16 cellular contexts compared by ENCODE assay signal in genomic region chr5:37771731-37772130, GRCh38.
DNase-seq lines count a peak whose midpoint lies in the region; ATAC-seq and TF ChIP-seq lines count a peak whose summit lies in the region.
"Had no signal": no experiment of that assay in that cellular context is flagged by ENCODE, and none has a peak within 500 bp of the region (broad histone marks: within the 10 kb centered on the region; RNA-seq: fewer than 3 reads in every experiment).

No MANE protein-coding gene starts in this region.

- CTCF ChIA-PET in AG04450 (lab: Charles Lee): interaction anchor here (0.5 to 1.3 kb wide), 3 partner anchors 152 to 422 kb away, joined by 3 to 6 read pairs (median 5); no protein-coding TSS in a partner anchor

- H3K27me3 ChIP-seq in AG04450 (ENCODE audit: control insufficient read depth, insufficient read depth, low read length): no peaks in the 10 kb centered on the region
- no peaks in the 10 kb centered on the region for H3K27me3 ChIP-seq in brain microvascular endothelial cell (replicated peaks)
- H3K27me3 ChIP-seq in effector memory CD4-positive, alpha-beta T cell (replicated peaks; ENCODE audit: control insufficient read depth, insufficient read depth, low read length, poor library complexity, severe bottlenecking): no peaks in the 10 kb centered on the region
- no peaks in the 10 kb centered on the region for H3K27me3 ChIP-seq in right cardiac atrium (ENCODE audit: control insufficient read depth, insufficient read depth)
- H3K27me3 ChIP-seq: BLaER1 treated with 17β-estradiol and CSF1 and Interleukin-3, amounts not matched to agents 10 nM and 100 nM had no signal

- in situ Hi-C loops in brain microvascular endothelial cell (cut with HindIII; ENCODE audit: low pct_ligation_motif_present, low sequenced_read_pairs): no loop called here

- no peaks in the 10 kb centered on the region for H3K4me1 ChIP-seq in effector memory CD4-positive, alpha-beta T cell (ENCODE audit: control insufficient read depth, insufficient read depth, low read length, poor library complexity, severe bottlenecking)
- H3K4me1 ChIP-seq in right cardiac atrium (ENCODE audit: control insufficient read depth, insufficient read depth, low read length): no peaks in the 10 kb centered on the region
- H3K4me1 ChIP-seq: BLaER1 treated with 17β-estradiol and CSF1 and Interleukin-3, amounts not matched to agents 10 nM and 100 nM had no signal

- intact Hi-C loops in right cardiac atrium (cut with DNase I): no loop called here

- no peak for TF ChIP-seq CTCF in AG04450 (IDR thresholded peaks at IDR 0.05; ENCODE audit: low read depth, low read length)
- TF ChIP-seq CTCF in brain microvascular endothelial cell (IDR thresholded peaks at IDR 0.05; ENCODE audit: low read depth, low read length, missing control alignments): no peak

- peak; percentile 96 for DNase-seq in AG04450 (ENCODE audit: low read depth, low spot score)
- peak; percentile 100 for DNase-seq in LHCN-M2 (ENCODE audit: low read depth)
- peak; percentile 98 for DNase-seq in brain microvascular endothelial cell
- DNase-seq in kidney glomerular epithelial cell (lab: John Stamatoyannopoulos, UW): peak; percentile 86
- DNase-seq in DMS53 treated with DMSO at 0.1 percent for 48 hours (lab: John Stamatoyannopoulos, UW; ENCODE audit: unreplicated experiment): no peak
- no peak for DNase-seq in effector memory CD4-positive, alpha-beta T cell
- no peak for DNase-seq in right cardiac atrium
- DNase-seq in midbrain (lab: John Stamatoyannopoulos, UW): no peak
- DNase-seq: activated CD8-positive, alpha-beta T cell treated with anti-CD3 and anti-CD28 coated beads for 36 hours; activated naive CD4-positive, alpha-beta T cell treated with Interleukin-2 at 50 U/mL for 16 hours; naive B cell; NCI-H1048; NCI-H774; T-cell had no signal

- H3K9me3 ChIP-seq in AG04450 (ENCODE audit: control insufficient read depth, insufficient read depth, low read length): peaks cover 7% of the 10 kb centered on the region
- no peaks in the 10 kb centered on the region for H3K9me3 ChIP-seq in effector memory CD4-positive, alpha-beta T cell (ENCODE audit: control insufficient read depth, low read length)
- H3K9me3 ChIP-seq in right cardiac atrium (ENCODE audit: control insufficient read depth, low read length): peaks cover 5% of the 10 kb centered on the region

- WGBS in right cardiac atrium: 70% methylated on average over 2 of the region's 2 CpGs

- H3K4me3 ChIP-seq in AG04450 (ENCODE audit: low read depth, low read length): no peak overlapping the region
- no peak overlapping the region for H3K4me3 ChIP-seq in brain microvascular endothelial cell (ENCODE audit: low read depth, low read length)
- H3K4me3 ChIP-seq in effector memory CD4-positive, alpha-beta T cell (ENCODE audit: insufficient read depth, low read depth, low read length, poor library complexity, severe bottlenecking): no peak overlapping the region
- no peak overlapping the region for H3K4me3 ChIP-seq in right cardiac atrium (ENCODE audit: low read length)
- H3K4me3 ChIP-seq: BLaER1 treated with 17β-estradiol and CSF1 and Interleukin-3, amounts not matched to agents 10 nM and 100 nM had no signal

- no peak for ATAC-seq in right cardiac atrium
- ATAC-seq: activated CD8-positive, alpha-beta T cell treated with anti-CD3 and anti-CD28 coated beads for 36 hours; stimulated activated memory B cell treated with anti-CD40 and anti-IgM and Interleukin-4, amounts not matched to agents 10 μg/mL and 1 μg/mL and 100 μg/mL, for 72 hours; T-cell had no signal

- no peaks in the 10 kb centered on the region for H3K36me3 ChIP-seq in brain microvascular endothelial cell (replicated peaks)
- no peaks in the 10 kb centered on the region for H3K36me3 ChIP-seq in effector memory CD4-positive, alpha-beta T cell (ENCODE audit: control insufficient read depth, insufficient read depth, low read length)
- H3K36me3 ChIP-seq: BLaER1 treated with 17β-estradiol and CSF1 and Interleukin-3, amounts not matched to agents 10 nM and 100 nM had no signal

- POLR2A ChIA-PET in AG04450 (lab: Yijun Ruan, JAX): interaction anchor here (1.3 to 2.1 kb wide), 3 partner anchors 32 to 103 kb away, joined by 3 to 8 read pairs (median 4); no protein-coding TSS in a partner anchor

- H3K27ac ChIP-seq in AG04450 (ENCODE audit: low read depth, low read length) (peak overlapping the region; percentile 85), brain microvascular endothelial cell (peak overlapping the region; percentile 99), right cardiac atrium (ENCODE audit: low read length) (no peak overlapping the region)
- no peak overlapping the region for H3K27ac ChIP-seq in effector memory CD4-positive, alpha-beta T cell (ENCODE audit: insufficient read depth, low read length, poor library complexity, severe bottlenecking)
- H3K27ac ChIP-seq: BLaER1 treated with 17β-estradiol and CSF1 and Interleukin-3, amounts not matched to agents 10 nM and 100 nM had no signal

Comparison
In these comparisons a context has a peak if more than half of its experiments do, and no peak if none do; other contexts are left out.
1. DNase-seq: peak in AG04450 (single experiment), LHCN-M2 (single experiment), brain microvascular endothelial cell (single experiment) and kidney glomerular epithelial cell (single experiment); none in DMS53 treated with DMSO at 0.1 percent for 48 hours (single experiment), effector memory CD4-positive, alpha-beta T cell (0 of 3), right cardiac atrium (0 of 3) and midbrain (single experiment).
2. H3K27ac ChIP-seq: peak in AG04450 (single experiment) and brain microvascular endothelial cell (single experiment); none in effector memory CD4-positive, alpha-beta T cell (single experiment) and right cardiac atrium (single experiment).